ENCODE assay signal across 20 cellular contexts in genomic region chr1:231639819-231640218, GRCh38.
"Had no signal": no experiment of that assay in that cellular context is flagged by ENCODE, and none has a peak within 500 bp of the region (broad histone marks: within the 10 kb centered on the region; RNA-seq: fewer than 3 reads in every experiment).

No MANE protein-coding gene starts in this region.

- ATAC-seq: activated CD8-positive, alpha-beta T cell treated with anti-CD3 and anti-CD28 coated beads for 36 hours; activated naive CD8-positive, alpha-beta T cell treated with anti-CD3 and anti-CD28 coated beads, Interleukin-2, amount 50 U/mL, for 24 hours; activated T-cell treated with anti-CD3 and anti-CD28 coated beads, Interleukin-2, amount 50 U/mL, for 4 hours; left ventricle myocardium superior; naive thymus-derived CD4-positive, alpha-beta T cell; psoas muscle; right cardiac atrium; stimulated activated naive CD8-positive, alpha-beta T cell treated with anti-CD3 and anti-CD28 coated beads, Interleukin-15, amount 100 ng/mL, for 72 hours; WTC11 had no signal

- H3K36me3 Mint-ChIP-seq: WTC11 had no signal

- H3K4me1 Mint-ChIP-seq: activated naive CD4-positive, alpha-beta T cell treated with anti-CD3 and anti-CD28 coated beads, Interleukin-2, amount 10 ng/mL, durations not matched to agents 7 days and 5 days; WTC11 had no signal

- H3K27me3 Mint-ChIP-seq: activated CD8-positive, alpha-beta T cell treated with anti-CD3 and anti-CD28 coated beads for 36 hours; activated naive CD4-positive, alpha-beta T cell treated with anti-CD3 and anti-CD28 coated beads, Interleukin-2, amount 10 ng/mL, durations not matched to agents 7 days and 5 days; activated naive CD8-positive, alpha-beta T cell treated with anti-CD3 and anti-CD28 coated beads, Interleukin-2, amount 50 U/mL, for 24 hours; central memory CD8-positive, alpha-beta T cell; naive thymus-derived CD4-positive, alpha-beta T cell; stimulated activated naive CD8-positive, alpha-beta T cell treated with anti-CD3 and anti-CD28 coated beads, Interleukin-15, amount 100 ng/mL, for 72 hours had no signal

- H3K27ac Mint-ChIP-seq: activated CD8-positive, alpha-beta T cell treated with anti-CD3 and anti-CD28 coated beads for 36 hours; activated naive CD4-positive, alpha-beta T cell treated with anti-CD3 and anti-CD28 coated beads, Interleukin-2, amount 10 ng/mL, durations not matched to agents 7 days and 5 days; activated naive CD8-positive, alpha-beta T cell treated with anti-CD3 and anti-CD28 coated beads, Interleukin-2, amount 50 U/mL, for 24 hours; stimulated activated naive CD8-positive, alpha-beta T cell treated with anti-CD3 and anti-CD28 coated beads, Interleukin-15, amount 100 ng/mL, for 72 hours; T-helper 2 cell treated with Interferon-gamma antibody and Interleukin-4, amounts not matched to agents 5 μg/mL and 100 μg/mL, for 36 hours; WTC11 had no signal

- DNase-seq: activated CD4-positive, alpha-beta T cell treated with anti-CD3 and anti-CD28 coated beads for 4 hours; activated CD8-positive, alpha-beta T cell treated with anti-CD3 and anti-CD28 coated beads for 36 hours; activated naive CD4-positive, alpha-beta T cell treated with anti-CD3 and anti-CD28 coated beads, Interleukin-2, amount 10 ng/mL, durations not matched to agents 7 days and 5 days; activated naive CD8-positive, alpha-beta T cell treated with anti-CD3 and anti-CD28 coated beads, Interleukin-2, amount 50 U/mL, for 24 hours; activated T-cell treated with anti-CD3 and anti-CD28 coated beads, Interleukin-2, amount 50 U/mL, for 4 hours; aorta; brain microvascular endothelial cell; erythroblast; left ventricle myocardium superior; naive thymus-derived CD4-positive, alpha-beta T cell; ovary; psoas muscle; right cardiac atrium; stimulated activated CD4-positive, alpha-beta T cell treated with anti-CD3 and anti-CD28 coated beads, Interleukin-2, amount 100 ng/mL, for 48 hours; stimulated activated naive CD8-positive, alpha-beta T cell treated with anti-CD3 and anti-CD28 coated beads, Interleukin-15, amount 100 ng/mL, for 72 hours; transverse colon; uterus had no signal

- H3K9me3 Mint-ChIP-seq: activated naive CD8-positive, alpha-beta T cell treated with anti-CD3 and anti-CD28 coated beads, Interleukin-2, amount 50 U/mL, for 24 hours; central memory CD8-positive, alpha-beta T cell; T-helper 2 cell treated with Interferon-gamma antibody and Interleukin-4, amounts not matched to agents 5 μg/mL and 100 μg/mL, for 36 hours had no signal

- H3K4me3 Mint-ChIP-seq: activated CD8-positive, alpha-beta T cell treated with anti-CD3 and anti-CD28 coated beads for 36 hours; activated naive CD4-positive, alpha-beta T cell treated with anti-CD3 and anti-CD28 coated beads, Interleukin-2, amount 10 ng/mL, durations not matched to agents 7 days and 5 days; activated naive CD8-positive, alpha-beta T cell treated with anti-CD3 and anti-CD28 coated beads, Interleukin-2, amount 50 U/mL, for 24 hours; activated T-cell treated with anti-CD3 and anti-CD28 coated beads, Interleukin-2, amount 50 U/mL, for 4 hours; central memory CD8-positive, alpha-beta T cell; naive thymus-derived CD4-positive, alpha-beta T cell; stimulated activated naive CD8-positive, alpha-beta T cell treated with anti-CD3 and anti-CD28 coated beads, Interleukin-15, amount 100 ng/mL, for 72 hours; T-helper 2 cell treated with Interferon-gamma antibody and Interleukin-4, amounts not matched to agents 5 μg/mL and 100 μg/mL, for 36 hours; WTC11 had no signal
